ENCODE assay signal across 21 cellular contexts in the genomic region with DNA sequence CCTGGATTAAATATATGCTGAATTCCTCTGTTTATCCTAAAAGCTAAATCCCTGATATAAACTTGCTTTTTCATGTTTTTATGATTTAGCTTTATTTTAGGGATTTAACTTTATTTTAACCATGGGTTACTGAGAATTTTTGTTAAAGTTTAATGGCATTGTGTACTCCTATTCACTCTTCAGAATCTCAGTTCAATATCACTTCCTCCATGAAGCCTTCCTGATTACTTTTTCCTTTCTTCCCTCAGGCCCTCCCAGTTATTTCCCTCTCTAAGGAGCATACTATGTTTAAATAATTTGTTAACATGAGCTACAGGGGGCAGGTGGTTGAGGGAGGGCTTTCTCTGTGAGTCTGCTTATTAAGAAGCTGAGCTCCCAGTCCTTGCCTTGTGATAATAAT.
A peak's percentile ranks its signal among the peaks of the same experiment; 100 is the strongest.
DNase-seq lines count a peak whose midpoint lies in the region; ATAC-seq, FAIRE-seq and TF ChIP-seq lines count a peak whose summit lies in the region.
"Had no signal": no experiment of that assay in that cellular context is flagged by ENCODE, and none has a peak within 500 bp of the region (broad histone marks: within the 10 kb centered on the region; RNA-seq: fewer than 3 reads in every experiment).

No MANE protein-coding gene starts in this region.

- no peak overlapping the region for H3K4me2 ChIP-seq in K562 (ENCODE audit: insufficient read depth, low read length)
- H3K4me2 ChIP-seq: A549, GM23338 had no signal

- ATAC-seq in K562 = no peak
- ATAC-seq in left lobe of liver = no peak
- no peak for ATAC-seq in HG03135 (IDR thresholded peaks at IDR 0.05; ENCODE audit: unreplicated experiment)
- ATAC-seq: A549 had no signal

- H3K27ac ChIP-seq in K562 (ENCODE audit: extremely low read depth, low read depth, low read length) = no peak overlapping the region
- H3K27ac ChIP-seq in temporal lobe (ENCODE audit: low read depth, low read length) = peak overlapping the region; percentile 52
- H3K27ac ChIP-seq: 22Rv1, A549, BLaER1 had no signal

- H3K9me1 ChIP-seq in K562 (ENCODE audit: control insufficient read depth, insufficient read depth, low read length) = no peaks in the 10 kb centered on the region

- H3K79me2 ChIP-seq in K562 (ENCODE audit: control insufficient read depth, insufficient read depth, low read length) = no peaks in the 10 kb centered on the region

- no peak for FAIRE-seq in K562 (lab: Jason Lieb, UNC)
- FAIRE-seq: A549, GM12892, GM18507, H54, HTR-8/SVneo had no signal

- H3K27me3 ChIP-seq in K562 (ENCODE audit: control insufficient read depth in 2 of 2, insufficient read depth in 2 of 2, low read length in 2 of 2) = peaks cover 8 to 17% of the 10 kb centered on the region in 2 experiments; a peak in 3 of 5 replicates
- H3K27me3 ChIP-seq: BLaER1 had no signal

- H3K4me3 ChIP-seq in K562 (no peak overlapping the region), lower leg skin (ENCODE audit: low read depth, poor library complexity, severe bottlenecking) (no peak overlapping the region)
- H3K4me3 ChIP-seq: A549, BLaER1, GM23338 had no signal

- peaks cover 0 to 14% of the 10 kb centered on the region in 2 experiments; a peak in 2 of 5 replicates for H3K4me1 ChIP-seq in K562 (replicated peaks in 1 of 2; ENCODE audit: control insufficient read depth in 2 of 2, insufficient read depth in 2 of 2, low read length in 2 of 2)
- H3K4me1 ChIP-seq: A549 had no signal

- no peak overlapping the region for H2AFZ ChIP-seq in K562 (ENCODE audit: low read depth, low read length)

- CTCF ChIA-PET in K562 (lab: Yijun Ruan, JAX; ENCODE audit: low intra/inter-chr PET ratio) = no interaction called here

- H3K9ac ChIP-seq in K562 (ENCODE audit: insufficient read depth in 1 of 2, low read depth in 2 of 2, low read length in 2 of 2) = no peak overlapping the region
- H3K9ac ChIP-seq: BLaER1 had no signal

- peak; percentile 5 for DNase-seq in NCI-H82 (lab: John Stamatoyannopoulos, UW)
- no peak for DNase-seq in NCI-H82 treated with DMSO at 0.1 percent for 48 hours (lab: John Stamatoyannopoulos, UW; ENCODE audit: unreplicated experiment)
- DNase-seq in K562 (ENCODE audit: extremely low read depth in 1 of 4, low spot score in 3 of 4) = no peak
- DNase-seq in left lobe of liver (ENCODE audit: low spot score) = peak; percentile 5
- no peak for DNase-seq in T-helper 1 cell
- no peak for DNase-seq in lower leg skin (ENCODE audit: low spot score in 2 of 2)
- DNase-seq: AML-193; CD4-positive, alpha-beta memory T cell; DMS153; DMS79; GDM1 had no signal

- no peaks in the 10 kb centered on the region for H3K36me3 ChIP-seq in K562 (ENCODE audit: control insufficient read depth, insufficient read depth, low read length)
- H3K36me3 ChIP-seq: BLaER1 had no signal

- H4K20me1 ChIP-seq in K562 (replicated peaks; ENCODE audit: control insufficient read depth, insufficient read depth, low read length) = no peaks in the 10 kb centered on the region
- H4K20me1 ChIP-seq: BLaER1 had no signal

- no peaks in the 10 kb centered on the region for H3K9me3 ChIP-seq in K562 (replicated peaks; ENCODE audit: control insufficient read depth, insufficient read depth, low read depth, low read length)
- H3K9me3 ChIP-seq: A549 had no signal

- TF ChIP-seq CTCF in K562 (IDR thresholded peaks at IDR 0.05 in 2 of 3, conservative IDR thresholded peaks at IDR 0.05 in 1 of 3; ENCODE audit: insufficient read depth in 2 of 3, low read depth in 1 of 3, low read length in 3 of 3) (no peak), lower leg skin (IDR thresholded peaks at IDR 0.05) (no peak)

- BruUV-seq in K562 (replicated peaks; lab: Mats Ljungman, UMichigan) = no TSS peak

- POLR2A ChIA-PET in K562 (lab: Yijun Ruan, JAX) = interaction anchor here (0.7 to 1.5 kb wide), 3 partner anchors 12 to 21 kb away, joined by 3 to 5 read pairs (median 3); no protein-coding TSS in a partner anchor

- TF ChIP-seq POLR2A in K562 (conservative IDR thresholded peaks at IDR 0.05) (no peak), lower leg skin (IDR thresholded peaks at IDR 0.05) (no peak)

- intact Hi-C loops in K562 (cut with micrococcal nuclease) = no loop called here
- intact Hi-C loops in lower leg skin (cut with DNase I; ENCODE audit: low total_unique reads) = no loop called here

- in situ Hi-C loops in K562 (cut with MboI) = no loop called here

- TF ChIP-seq RAD21 in K562 (CRISPR knock-in tag; conservative IDR thresholded peaks at IDR 0.05 in 1 of 2, IDR thresholded peaks at IDR 0.05 in 1 of 2) = no peak

- no peak for TF ChIP-seq EP300 in K562 (IDR thresholded peaks at IDR 0.05; ENCODE audit: low read length)

TF ChIP-seq in K562, 482 proteins besides CTCF, POLR2A, EP300 and RAD21:
- TF ChIP-seq, protein P1, sequence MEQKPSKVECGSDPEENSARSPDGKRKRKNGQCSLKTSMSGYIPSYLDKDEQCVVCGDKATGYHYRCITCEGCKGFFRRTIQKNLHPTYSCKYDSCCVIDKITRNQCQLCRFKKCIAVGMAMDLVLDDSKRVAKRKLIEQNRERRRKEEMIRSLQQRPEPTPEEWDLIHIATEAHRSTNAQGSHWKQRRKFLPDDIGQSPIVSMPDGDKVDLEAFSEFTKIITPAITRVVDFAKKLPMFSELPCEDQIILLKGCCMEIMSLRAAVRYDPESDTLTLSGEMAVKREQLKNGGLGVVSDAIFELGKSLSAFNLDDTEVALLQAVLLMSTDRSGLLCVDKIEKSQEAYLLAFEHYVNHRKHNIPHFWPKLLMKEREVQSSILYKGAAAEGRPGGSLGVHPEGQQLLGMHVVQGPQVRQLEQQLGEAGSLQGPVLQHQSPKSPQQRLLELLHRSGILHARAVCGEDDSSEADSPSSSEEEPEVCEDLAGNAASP (IDR thresholded peaks at IDR 0.05) = no peak
- TF ChIP-seq ZFP36 (IDR thresholded peaks at IDR 0.05; ENCODE audit: low read depth, low read length, partially characterized antibody) = peak; percentile 81

Comparison
In these comparisons a context has a peak if more than half of its experiments do, and no peak if none do; other contexts are left out.
1. DNase-seq: peak in NCI-H82 (single experiment) and left lobe of liver (single experiment); none in NCI-H82 treated with DMSO at 0.1 percent for 48 hours (single experiment), K562 (0 of 4), T-helper 1 cell (0 of 5) and lower leg skin (0 of 2).